6 cellular contexts compared by ENCODE assay signal in genomic region chr2:110404988-110405387, GRCh38.
DNase-seq lines count a peak whose midpoint lies in the region; ATAC-seq, FAIRE-seq and TF ChIP-seq lines count a peak whose summit lies in the region.
"Not testable (repeated sequence)": the region's sequence is repeated elsewhere in the genome, so short reads cannot be mapped to it uniquely, and the experiment has no call there.

No MANE protein-coding gene starts in this region.

- TF ChIP-seq POLR2A in HepG2 (IDR thresholded peaks at IDR 0.05; ENCODE audit: insufficient read depth in 1 of 2, low read depth in 2 of 2, low read length in 2 of 2); right lobe of liver (IDR thresholded peaks at IDR 0.05): not testable (repeated sequence)

- H3K4me2 ChIP-seq in PC-3 (ENCODE audit: low read length); HepG2 (ENCODE audit: low read depth, low read length): not testable (repeated sequence)

- TF ChIP-seq EP300 in HepG2 (IDR thresholded peaks at IDR 0.05; ENCODE audit: low read depth in 2 of 2, low read length in 2 of 2); HepG2 (CRISPR knock-in tag; IDR thresholded peaks at IDR 0.05; ENCODE audit: borderline replicate concordance): not testable (repeated sequence)

- not testable (repeated sequence) for BruUV-seq in PC-3 (replicated peaks; lab: Mats Ljungman, UMichigan); HepG2 (replicated peaks; lab: Mats Ljungman, UMichigan)

- TF ChIP-seq CTCF in PC-3 (conservative IDR thresholded peaks at IDR 0.05; ENCODE audit: low read depth, low read length); HepG2 (CRISPR knock-in tag; IDR thresholded peaks at IDR 0.05); right lobe of liver (IDR thresholded peaks at IDR 0.05): not testable (repeated sequence)

- not testable (repeated sequence) for H3K4me1 ChIP-seq in PC-3 (ENCODE audit: insufficient read depth, low read length); HepG2 (ENCODE audit: insufficient read depth, low read length); right lobe of liver; aorta (ENCODE audit: control insufficient read depth in 1 of 2, insufficient read depth in 2 of 2, low read length in 2 of 2)

- H3K36me3 ChIP-seq in PC-3 (ENCODE audit: low read depth, low read length); HepG2 (replicated peaks in 1 of 2; ENCODE audit: control insufficient read depth in 1 of 2, insufficient read depth in 2 of 2, low read length in 2 of 2); right lobe of liver; aorta (ENCODE audit: control insufficient read depth in 1 of 2, insufficient read depth in 2 of 2, low read length in 1 of 2): not testable (repeated sequence)

- not testable (repeated sequence) for H3K4me3 ChIP-seq in PC-3 (ENCODE audit: low read length); HepG2 (replicated peaks in 1 of 3; ENCODE audit: insufficient read depth in 1 of 3, low read depth in 2 of 3, low read length in 3 of 3); right lobe of liver; aorta (ENCODE audit: low read length in 2 of 2)

- not testable (repeated sequence) for H3K9ac ChIP-seq in PC-3 (ENCODE audit: low read length); HepG2 (ENCODE audit: insufficient read depth, low read depth, low read length)

- intact Hi-C loops in PC-3 (cut with micrococcal nuclease); HepG2 (cut with micrococcal nuclease; ENCODE audit: unreplicated experiment); right lobe of liver (cut with DNase I); sciatic nerve (cut with DNase I); aorta (cut with DNase I): not testable (repeated sequence)

- CTCF ChIA-PET in PC-3 (lab: Charles Lee); HepG2 (lab: Yijun Ruan, JAX; ENCODE audit: low intra/inter-chr PET ratio, low total read pairs): not testable (repeated sequence)

- H3F3A ChIP-seq in PC-3 (ENCODE audit: low read length, unreplicated experiment) = not testable (repeated sequence)

- in situ Hi-C loops in HepG2 (cut with HindIII; ENCODE audit: extremely low pct_ligation_motif_present, low pct_unique_long_range_greater_than_20kb) = not testable (repeated sequence)

- not testable (repeated sequence) for H3K9me3 ChIP-seq in PC-3 (ENCODE audit: low read length); HepG2 (ENCODE audit: low read length); right lobe of liver; aorta (ENCODE audit: control insufficient read depth, low read length)

- H2AFZ ChIP-seq in PC-3 (ENCODE audit: low read length); HepG2 (ENCODE audit: low read length): not testable (repeated sequence)

- ATAC-seq in PC-3 = peak; percentile 25; the same call in 1 of the 2 replicates
- peak; percentile 84 for ATAC-seq in left lobe of liver
- peak; percentile 80 for ATAC-seq in HepG2
- peak; percentile 83 to 93 (median 88) for ATAC-seq in right lobe of liver
- peak; percentile 93 for ATAC-seq in sciatic nerve
- peak; percentile 56 for ATAC-seq in aorta (ENCODE audit: low FRiP score)

- H4K20me1 ChIP-seq in PC-3 (ENCODE audit: low read length); HepG2 (ENCODE audit: insufficient read depth, low read length): not testable (repeated sequence)

- H3K27me3 ChIP-seq in PC-3 (ENCODE audit: low read length); HepG2 (ENCODE audit: control insufficient read depth in 1 of 2, insufficient read depth in 2 of 2, low read length in 2 of 2); right lobe of liver; aorta (ENCODE audit: control insufficient read depth in 1 of 2, insufficient read depth in 2 of 2, low read length in 1 of 2): not testable (repeated sequence)

- not testable (repeated sequence) for FAIRE-seq in HepG2 (lab: Jason Lieb, UNC)

- not testable (repeated sequence) for H3K27ac ChIP-seq in PC-3 (ENCODE audit: low read length); HepG2 (ENCODE audit: extremely low read length, insufficient read depth, low read length); right lobe of liver; aorta (ENCODE audit: low read depth in 1 of 2, low read length in 2 of 2)

- H3K9me2 ChIP-seq in PC-3 (replicated peaks; ENCODE audit: low read length) = not testable (repeated sequence)

- POLR2A ChIA-PET in PC-3 (lab: Charles Lee; ENCODE audit: unreplicated experiment); HepG2 (lab: Yijun Ruan, JAX): not testable (repeated sequence)

- no CpG with 5 or more reads among the region's 2 CpGs for WGBS in HepG2 (ENCODE audit: low lambda C conversion rate)
- WGBS in right lobe of liver (ENCODE audit: insufficient coverage, low coverage, low lambda C conversion rate, missing lambda C conversion rate) = no CpG with 5 or more reads among the region's 2 CpGs
- no CpG with 5 or more reads among the region's 2 CpGs for WGBS in aorta, 2 donors

- not testable (repeated sequence) for DNase-seq in PC-3; left lobe of liver (ENCODE audit: low spot score); HepG2 (ENCODE audit: low spot score); right lobe of liver; sciatic nerve (ENCODE audit: low spot score); aorta

- H3K79me2 ChIP-seq in PC-3 (ENCODE audit: low read length); HepG2 (ENCODE audit: insufficient read depth, low read length): not testable (repeated sequence)

- not testable (repeated sequence) for TF ChIP-seq RAD21 in HepG2 (CRISPR knock-in tag; IDR thresholded peaks at IDR 0.05)

Comparison
In these comparisons a context has a peak if more than half of its experiments do, and no peak if none do; other contexts are left out.
1. ATAC-seq: peak in every context shown above with its lines; median percentile 93 in sciatic nerve; 88 in right lobe of liver; 84 in left lobe of liver; 80 in HepG2; 56 in aorta; 25 in PC-3.